In the genomic region with DNA sequence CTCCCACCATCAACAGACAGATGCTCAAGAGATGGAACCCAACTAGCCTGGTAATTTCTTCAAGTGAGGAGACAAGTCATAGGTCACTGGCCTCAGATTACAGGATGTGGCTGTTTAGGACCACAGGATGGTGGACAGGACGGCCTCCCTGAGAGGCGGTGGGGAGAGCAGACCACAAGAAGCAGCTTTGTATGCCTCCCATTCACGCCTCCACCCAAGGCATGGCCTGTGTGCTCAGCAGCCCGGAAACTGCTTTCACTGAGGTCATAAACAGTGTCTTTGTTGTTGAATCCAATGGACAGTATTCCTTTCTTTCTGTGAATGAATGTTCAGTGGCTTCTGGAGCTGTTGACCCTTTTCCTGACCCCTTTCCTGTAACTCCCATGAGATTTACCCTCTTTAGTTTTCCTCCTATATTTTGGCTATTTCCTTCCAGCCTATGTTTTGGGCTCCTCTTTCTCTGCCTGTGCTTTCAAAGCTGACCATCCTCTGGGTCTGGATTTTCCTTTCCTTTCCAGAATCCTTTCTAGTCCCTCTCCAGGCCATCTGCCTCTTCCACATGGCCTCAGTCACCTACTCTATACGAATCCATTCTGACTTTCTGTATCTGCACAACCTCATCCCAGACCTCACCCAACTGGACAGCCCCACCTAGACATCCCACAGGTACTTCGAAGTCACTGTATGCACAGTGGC, we compare ENCODE assay signal across 11 cellular contexts. TPM values are rescaled to one million over a fixed set of nuclear protein-coding genes. Genes with fewer than 3 reads are reported as not detected.
DNase-seq lines count a peak whose midpoint lies in the region; ATAC-seq and TF ChIP-seq lines count a peak whose summit lies in the region.
"Had no signal": no experiment of that assay in that cellular context is flagged by ENCODE, and none has a peak within 500 bp of the region (broad histone marks: within the 10 kb centered on the region; RNA-seq: fewer than 3 reads in every experiment).

No MANE protein-coding gene starts in this region.

- ATAC-seq in GM21423 (IDR thresholded peaks at IDR 0.05; ENCODE audit: unreplicated experiment) (peak; percentile 71), HG03025 (IDR thresholded peaks at IDR 0.05; ENCODE audit: low FRiP score, unreplicated experiment) (no peak)

- peaks cover 3 to 5% of the 10 kb centered on the region in 2 donors for H3K27me3 Mint-ChIP-seq in CD8-positive, alpha-beta memory T cell

- no peaks in the 10 kb centered on the region for H3K27me3 ChIP-seq in CD8-positive, alpha-beta memory T cell (ENCODE audit: insufficient read depth, low read length, poor library complexity, severe bottlenecking)

- CTCF ChIA-PET in CD8-positive, alpha-beta memory T cell (lab: Charles Lee) = no interaction called here

- H3K4me3 ChIP-seq in CD8-positive, alpha-beta memory T cell (ENCODE audit: low read length) = no peak overlapping the region

- no peaks in the 10 kb centered on the region for H3K4me1 ChIP-seq in CD8-positive, alpha-beta memory T cell (ENCODE audit: insufficient read depth, low read length)

- POLR2A ChIA-PET in CD8-positive, alpha-beta memory T cell (lab: Charles Lee) = no interaction called here

- peaks cover 0 to 2% (median 0%) of the 10 kb centered on the region in 5 donors for H3K9me3 Mint-ChIP-seq in CD8-positive, alpha-beta memory T cell

- H3K4me1 Mint-ChIP-seq in CD8-positive, alpha-beta memory T cell = peaks cover 12 to 15% (median 12%) of the 10 kb centered on the region in 3 donors

- no peaks in the 10 kb centered on the region for H3K36me3 ChIP-seq in CD8-positive, alpha-beta memory T cell (ENCODE audit: insufficient read depth, low read length)

- no peak for DNase-seq in CD8-positive, alpha-beta memory T cell
- DNase-seq in lung microvascular endothelial cell (ENCODE audit: low read depth in 2 of 2) = peak; percentile 12 to 63
- no peak for DNase-seq in T-helper 9 cell
- DNase-seq in NCI-H510A (lab: John Stamatoyannopoulos, UW) = no peak
- DNase-seq in activated naive CD4-positive, alpha-beta T cell (lab: John Stamatoyannopoulos, UW) = no peak
- DNase-seq: activated CD4-positive, CD25-positive, alpha-beta regulatory T cell; mesendoderm had no signal

- no peak overlapping the region for H3K27ac ChIP-seq in CD8-positive, alpha-beta memory T cell (ENCODE audit: low read depth, low read length)
- H3K27ac ChIP-seq: C4-2B had no signal

- H3K36me3 Mint-ChIP-seq in CD8-positive, alpha-beta memory T cell = no peaks in the 10 kb centered on the region

- H3K9me3 ChIP-seq in CD8-positive, alpha-beta memory T cell (ENCODE audit: low read length) = no peaks in the 10 kb centered on the region

- H3K27ac Mint-ChIP-seq in CD8-positive, alpha-beta memory T cell = peak overlapping the region in 5 of 8 donors; percentile 17 to 69 (median 30)

- peak overlapping the region in 2 of 7 donors; percentile 7 to 16 for H3K4me3 Mint-ChIP-seq in CD8-positive, alpha-beta memory T cell

TF ChIP-seq in PFSK-1, 5 proteins besides CTCF, POLR2A, EP300 and RAD21:
- TF ChIP-seq POLR2AphosphoS5 (IDR thresholded peaks at IDR 0.05; ENCODE audit: low read depth, low read length) (peak; percentile 69), SIN3A (IDR thresholded peaks at IDR 0.05; ENCODE audit: borderline replicate concordance, insufficient read depth, low read length) (no peak), FOXP2 (optimal IDR thresholded peaks at IDR 0.05; ENCODE audit: borderline replicate concordance, extremely low read depth, extremely low read length, insufficient read depth) (peak; percentile 90), TAF1 (IDR thresholded peaks at IDR 0.05; ENCODE audit: borderline replicate concordance, insufficient read depth, low read length) (no peak)
- TF ChIP-seq, protein P1, sequence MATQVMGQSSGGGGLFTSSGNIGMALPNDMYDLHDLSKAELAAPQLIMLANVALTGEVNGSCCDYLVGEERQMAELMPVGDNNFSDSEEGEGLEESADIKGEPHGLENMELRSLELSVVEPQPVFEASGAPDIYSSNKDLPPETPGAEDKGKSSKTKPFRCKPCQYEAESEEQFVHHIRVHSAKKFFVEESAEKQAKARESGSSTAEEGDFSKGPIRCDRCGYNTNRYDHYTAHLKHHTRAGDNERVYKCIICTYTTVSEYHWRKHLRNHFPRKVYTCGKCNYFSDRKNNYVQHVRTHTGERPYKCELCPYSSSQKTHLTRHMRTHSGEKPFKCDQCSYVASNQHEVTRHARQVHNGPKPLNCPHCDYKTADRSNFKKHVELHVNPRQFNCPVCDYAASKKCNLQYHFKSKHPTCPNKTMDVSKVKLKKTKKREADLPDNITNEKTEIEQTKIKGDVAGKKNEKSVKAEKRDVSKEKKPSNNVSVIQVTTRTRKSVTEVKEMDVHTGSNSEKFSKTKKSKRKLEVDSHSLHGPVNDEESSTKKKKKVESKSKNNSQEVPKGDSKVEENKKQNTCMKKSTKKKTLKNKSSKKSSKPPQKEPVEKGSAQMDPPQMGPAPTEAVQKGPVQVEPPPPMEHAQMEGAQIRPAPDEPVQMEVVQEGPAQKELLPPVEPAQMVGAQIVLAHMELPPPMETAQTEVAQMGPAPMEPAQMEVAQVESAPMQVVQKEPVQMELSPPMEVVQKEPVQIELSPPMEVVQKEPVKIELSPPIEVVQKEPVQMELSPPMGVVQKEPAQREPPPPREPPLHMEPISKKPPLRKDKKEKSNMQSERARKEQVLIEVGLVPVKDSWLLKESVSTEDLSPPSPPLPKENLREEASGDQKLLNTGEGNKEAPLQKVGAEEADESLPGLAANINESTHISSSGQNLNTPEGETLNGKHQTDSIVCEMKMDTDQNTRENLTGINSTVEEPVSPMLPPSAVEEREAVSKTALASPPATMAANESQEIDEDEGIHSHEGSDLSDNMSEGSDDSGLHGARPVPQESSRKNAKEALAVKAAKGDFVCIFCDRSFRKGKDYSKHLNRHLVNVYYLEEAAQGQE (IDR thresholded peaks at IDR 0.05; ENCODE audit: insufficient read depth in 1 of 2, low read depth in 2 of 2, low read length in 2 of 2) = peak; percentile 14 to 16; a peak in 1 of 4 replicates

RNA-seq across cellular contexts. Expression of gene INPP5F, which starts 32.4 kb away (rescaled TPM):
- 10 to 100 TPM; 22.3 to 23.0 TPM for total RNA-seq in CD8-positive, alpha-beta memory T cell
- 4.4 TPM for polyA plus RNA-seq in CD8-positive, alpha-beta memory T cell
- polyA plus RNA-seq in PFSK-1 (2012; ENCODE audit: insufficient read length, low read depth) = 17.2 TPM
- total RNA-seq in lung microvascular endothelial cell = 8.1 and 9.6 TPM in 2 replicates

RNA-seq across cellular contexts. Expression of gene BAG3, which starts 42.2 kb away (rescaled TPM):
- 10 to 100 TPM; 12.0 to 12.5 TPM for total RNA-seq in CD8-positive, alpha-beta memory T cell
- 11.3 TPM for polyA plus RNA-seq in CD8-positive, alpha-beta memory T cell
- polyA plus RNA-seq in PFSK-1 (2012; ENCODE audit: insufficient read length, low read depth) = 46.6 TPM
- total RNA-seq in lung microvascular endothelial cell = 3.8 and 5.2 TPM in 2 replicates

Comparison
In these comparisons a context has a peak if more than half of its experiments do, and no peak if none do; other contexts are left out.
1. DNase-seq: peak in lung microvascular endothelial cell (2 of 2); none in CD8-positive, alpha-beta memory T cell (0 of 5), T-helper 9 cell (single experiment), NCI-H510A (single experiment) and activated naive CD4-positive, alpha-beta T cell (0 of 4).